21 cellular contexts compared by ENCODE assay signal in the genomic region with DNA sequence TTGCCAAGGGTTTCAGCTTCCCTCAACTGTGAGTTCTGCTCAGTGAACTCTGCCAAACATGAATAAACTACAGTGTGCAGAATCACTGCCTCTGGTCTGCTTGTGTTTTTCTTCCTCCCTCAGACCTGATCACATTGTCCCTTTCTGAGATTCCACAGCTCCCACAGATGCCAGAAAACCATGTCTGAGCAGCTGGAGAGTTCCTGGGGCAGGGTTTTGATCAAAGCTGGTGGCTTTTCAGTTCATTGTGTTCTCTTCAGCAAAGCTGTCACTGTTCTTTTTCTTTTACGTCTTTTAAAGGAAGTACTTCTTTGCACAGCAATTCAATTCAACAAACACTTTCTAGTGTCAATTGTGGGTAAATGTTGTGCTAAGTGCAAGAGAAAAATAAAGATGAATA.
"Had no signal": no experiment of that assay in that cellular context is flagged by ENCODE, and none has a peak within 500 bp of the region (broad histone marks: within the 10 kb centered on the region; RNA-seq: fewer than 3 reads in every experiment).

No MANE protein-coding gene starts in this region.

- H3K27ac ChIP-seq: ascending aorta, epithelial cell of prostate, gastroesophageal sphincter, left lung, ovary, skin epidermis had no signal

- DNase-seq: activated CD4-positive, alpha-beta T cell treated with anti-CD3 and anti-CD28 coated beads for 1 hour; activated CD4-positive, alpha-beta T cell treated with anti-CD3 and anti-CD28 coated beads, Interleukin-2, amount 50 U/mL, for 4 hours; activated naive CD4-positive, alpha-beta T cell; activated T-cell treated with anti-CD3 and anti-CD28 coated beads for 4 hours; cortex of kidney; effector memory CD4-positive, alpha-beta T cell; islet precursor cell; left lung; ovary; Right ventricle myocardium superior; SK-N-SH; stimulated activated CD4-positive, alpha-beta T cell treated with anti-CD3 and anti-CD28 coated beads, Interleukin-15, amount 100 ng/mL, for 24 hours; stimulated activated CD4-positive, alpha-beta T cell treated with anti-CD3 and anti-CD28 coated beads, Interleukin-4, amount 100 ng/mL, for 24 hours; stimulated activated naive CD4-positive, alpha-beta T cell; T-cell; T-helper 9 cell; trophoblast cell had no signal

- ATAC-seq: gastroesophageal sphincter, left lung, T-cell had no signal
